In genomic region chr1:7680791-7681165, GRCh38 we compare ENCODE assay signal across 8 cellular contexts.
DNase-seq lines count a peak whose midpoint lies in the region; ATAC-seq lines count a peak whose summit lies in the region.

No MANE protein-coding gene starts in this region.

- no peaks in the 10 kb centered on the region for H3K9me3 ChIP-seq in iPS DF 6.9 (ENCODE audit: control insufficient read depth, insufficient read depth, low read length)

- H3K4me1 ChIP-seq in iPS DF 6.9 (ENCODE audit: control insufficient read depth, insufficient read depth, low read length): peaks cover 1% of the 10 kb centered on the region

- no peaks in the 10 kb centered on the region; the same call in 1 of the 2 replicates for H3K27me3 ChIP-seq in iPS DF 6.9 (ENCODE audit: control insufficient read depth, insufficient read depth, low read length)

- H3K36me3 Mint-ChIP-seq in stimulated activated naive CD8-positive, alpha-beta T cell treated with anti-CD3 and anti-CD28 coated beads, Interleukin-15, Interleukin-2, amounts not matched to agents 100 ng/mL and 50 ng/mL, for 24 hours (ENCODE audit: low read depth): no peaks in the 10 kb centered on the region
- no peaks in the 10 kb centered on the region for H3K36me3 Mint-ChIP-seq in activated naive CD8-positive, alpha-beta T cell treated with anti-CD3 and anti-CD28 coated beads, Interleukin-2, amount 10 ng/mL, durations not matched to agents 7 days and 5 days

- no peak overlapping the region for H3K27ac ChIP-seq in iPS DF 6.9 (ENCODE audit: low read length)

- no peak for DNase-seq in stimulated activated naive CD8-positive, alpha-beta T cell treated with anti-CD3 and anti-CD28 coated beads, Interleukin-15, Interleukin-2, amounts not matched to agents 100 U/mL and 50 U/mL, for 24 hours
- no peak for DNase-seq in activated naive CD8-positive, alpha-beta T cell treated with anti-CD3 and anti-CD28 coated beads, Interleukin-2, amount 10 ng/mL, durations not matched to agents 7 days and 5 days
- no peak for DNase-seq in iPS DF 6.9 (ENCODE audit: low read depth, low spot score)
- DNase-seq in skeletal muscle cell (ENCODE audit: low read depth): no peak
- DNase-seq in GM03348 (ENCODE audit: low spot score): no peak
- no peak for DNase-seq in cortex of kidney (lab: John Stamatoyannopoulos, UW)

- H3K27me3 Mint-ChIP-seq in stimulated activated naive CD8-positive, alpha-beta T cell treated with anti-CD3 and anti-CD28 coated beads, Interleukin-15, Interleukin-2, amounts not matched to agents 100 ng/mL and 50 ng/mL, for 24 hours: peaks cover 12% of the 10 kb centered on the region
- H3K27me3 Mint-ChIP-seq in activated naive CD8-positive, alpha-beta T cell treated with anti-CD3 and anti-CD28 coated beads, Interleukin-2, amount 10 ng/mL, durations not matched to agents 7 days and 5 days: peaks cover 14% of the 10 kb centered on the region

- no CpG with 5 or more reads among the region's 37 CpGs for WGBS in iPS DF 6.9 (ENCODE audit: insufficient coverage, insufficient read length)

- H3K36me3 ChIP-seq in iPS DF 6.9 (ENCODE audit: control insufficient read depth, insufficient read depth, low read length): no peaks in the 10 kb centered on the region

- H3K27ac Mint-ChIP-seq in stimulated activated naive CD8-positive, alpha-beta T cell treated with anti-CD3 and anti-CD28 coated beads, Interleukin-15, Interleukin-2, amounts not matched to agents 100 ng/mL and 50 ng/mL, for 24 hours: no peak overlapping the region
- H3K27ac Mint-ChIP-seq in activated naive CD8-positive, alpha-beta T cell treated with anti-CD3 and anti-CD28 coated beads, Interleukin-2, amount 10 ng/mL, durations not matched to agents 7 days and 5 days: no peak overlapping the region

- H3K4me3 Mint-ChIP-seq in stimulated activated naive CD8-positive, alpha-beta T cell treated with anti-CD3 and anti-CD28 coated beads, Interleukin-15, Interleukin-2, amounts not matched to agents 100 ng/mL and 50 ng/mL, for 24 hours: peak overlapping the region; percentile 58
- H3K4me3 Mint-ChIP-seq in activated naive CD8-positive, alpha-beta T cell treated with anti-CD3 and anti-CD28 coated beads, Interleukin-2, amount 10 ng/mL, durations not matched to agents 7 days and 5 days: peak overlapping the region; percentile 63

- POLR2A ChIA-PET in activated naive CD8-positive, alpha-beta T cell treated with anti-CD3 and anti-CD28 coated beads, Interleukin-2, amount 10 ng/mL, durations not matched to agents 7 days and 5 days (lab: Charles Lee): no interaction called here

- no peak for ATAC-seq in stimulated activated naive CD8-positive, alpha-beta T cell treated with anti-CD3 and anti-CD28 coated beads, Interleukin-15, Interleukin-2, amounts not matched to agents 100 U/mL and 50 U/mL, for 24 hours
- no peak for ATAC-seq in activated naive CD8-positive, alpha-beta T cell treated with anti-CD3 and anti-CD28 coated beads, Interleukin-2, amount 10 ng/mL, durations not matched to agents 7 days and 5 days (ENCODE audit: low read depth)
- no peak for ATAC-seq in HG02759 (IDR thresholded peaks at IDR 0.05; ENCODE audit: unreplicated experiment)

- H3K9me3 Mint-ChIP-seq in stimulated activated naive CD8-positive, alpha-beta T cell treated with anti-CD3 and anti-CD28 coated beads, Interleukin-15, Interleukin-2, amounts not matched to agents 100 ng/mL and 50 ng/mL, for 24 hours: no peaks in the 10 kb centered on the region
- H3K9me3 Mint-ChIP-seq in activated naive CD8-positive, alpha-beta T cell treated with anti-CD3 and anti-CD28 coated beads, Interleukin-2, amount 10 ng/mL, durations not matched to agents 7 days and 5 days: no peaks in the 10 kb centered on the region

- H3K4me3 ChIP-seq in iPS DF 6.9 (ENCODE audit: low read length) (peak overlapping the region; percentile 80; the same call in 1 of the 2 replicates), skeletal muscle cell (ENCODE audit: low read depth, low read length) (peak overlapping the region; percentile 64)

- H3K4me1 Mint-ChIP-seq in stimulated activated naive CD8-positive, alpha-beta T cell treated with anti-CD3 and anti-CD28 coated beads, Interleukin-15, Interleukin-2, amounts not matched to agents 100 ng/mL and 50 ng/mL, for 24 hours (ENCODE audit: low read depth): no peaks in the 10 kb centered on the region
- no peaks in the 10 kb centered on the region for H3K4me1 Mint-ChIP-seq in activated naive CD8-positive, alpha-beta T cell treated with anti-CD3 and anti-CD28 coated beads, Interleukin-2, amount 10 ng/mL, durations not matched to agents 7 days and 5 days
